ENCODE assay signal across 17 cellular contexts in the genomic region with DNA sequence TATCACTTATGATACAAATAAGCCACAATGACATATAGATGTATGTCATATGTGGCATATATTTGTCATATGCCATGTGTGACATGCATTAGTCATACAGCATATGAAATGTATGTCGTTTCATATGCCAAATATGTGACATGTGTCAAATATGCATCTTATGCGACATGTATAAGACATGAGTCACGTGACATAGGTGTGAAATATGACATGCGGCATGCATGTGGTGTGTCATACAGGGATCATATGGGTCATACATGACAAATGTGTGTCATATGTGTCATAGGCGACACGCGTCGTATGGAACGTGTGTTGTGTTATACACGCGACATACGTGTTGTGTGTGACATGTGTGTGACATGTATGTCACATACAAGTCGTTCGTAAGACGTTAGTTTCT.
A peak's percentile ranks its signal among the peaks of the same experiment; 100 is the strongest.
DNase-seq lines count a peak whose midpoint lies in the region; ATAC-seq, FAIRE-seq and TF ChIP-seq lines count a peak whose summit lies in the region.
"Had no signal": no experiment of that assay in that cellular context is flagged by ENCODE, and none has a peak within 500 bp of the region (broad histone marks: within the 10 kb centered on the region; RNA-seq: fewer than 3 reads in every experiment).

No MANE protein-coding gene starts in this region.

- TF ChIP-seq POLR2A in HCT116 (IDR thresholded peaks at IDR 0.05; ENCODE audit: borderline replicate concordance, extremely low read depth, insufficient read depth, insufficient read length), result no peak

- CTCF ChIA-PET in HCT116 (lab: Charles Lee), result no interaction called here

- DNase-seq in DMS53 (lab: John Stamatoyannopoulos, UW) (peak; percentile 11), DMS53 treated with DMSO at 0.1 percent for 48 hours (lab: John Stamatoyannopoulos, UW; ENCODE audit: unreplicated experiment) (no peak), HCT116 (ENCODE audit: low read depth, low spot score) (no peak), dermis blood vessel endothelial cell (peak; percentile 2), keratinocyte (ENCODE audit: low read depth, low spot score) (no peak), SKM-1 treated with dmso at 0.1 percent for 144 hours (lab: John Stamatoyannopoulos, UW; ENCODE audit: unreplicated experiment) (no peak), NCI-H146 (lab: John Stamatoyannopoulos, UW) (no peak), left cardiac atrium (no peak)
- DNase-seq: AML-193; CD4-positive, CD25-positive, alpha-beta regulatory T cell; DMS 273 treated with DMSO at 0.1 percent for 48 hours; DND-41; GDM1 had no signal

- no peaks in the 10 kb centered on the region for H3K9me2 ChIP-seq in HCT116 (ENCODE audit: insufficient read depth)

- H3K79me2 ChIP-seq in HCT116 (ENCODE audit: insufficient read depth, low read length) (peaks cover 30% of the 10 kb centered on the region), keratinocyte (ENCODE audit: control insufficient read depth, insufficient read depth, low read length) (peaks cover 20% of the 10 kb centered on the region)

- no peak overlapping the region for H2AFZ ChIP-seq in HCT116 (ENCODE audit: low read depth, low read length, poor library complexity, severe bottlenecking)
- no peak overlapping the region for H2AFZ ChIP-seq in keratinocyte (ENCODE audit: control insufficient read depth, low read length)

- dilution Hi-C loops in keratinocyte (cut with MboI; ENCODE audit: extremely low pct_ligation_motif_present, low sequenced_read_pairs), result no loop called here

- H3K27me3 ChIP-seq in HCT116 (ENCODE audit: insufficient read depth, low read length), result no peaks in the 10 kb centered on the region
- H3K27me3 ChIP-seq in keratinocyte (ENCODE audit: control insufficient read depth, extremely low read depth, insufficient read depth, low read length), result no peaks in the 10 kb centered on the region
- H3K27me3 ChIP-seq: BLaER1 had no signal

- TF ChIP-seq RAD21 in HCT116 (IDR thresholded peaks at IDR 0.05; ENCODE audit: low read depth), result no peak

- BruUV-seq in HCT116 (replicated peaks; lab: Mats Ljungman, UMichigan), result no TSS peak

- peak; percentile 83 for FAIRE-seq in keratinocyte (lab: Jason Lieb, UNC)
- FAIRE-seq: GM19239, H54 had no signal

- intact Hi-C loops in HCT116 (cut with micrococcal nuclease) (no loop called here), left cardiac atrium (cut with DNase I) (no loop called here)

- no peaks in the 10 kb centered on the region for H3K9me1 ChIP-seq in keratinocyte (ENCODE audit: control insufficient read depth, extremely low read depth, insufficient read depth, low read length)

- no peak for ATAC-seq in HCT116
- ATAC-seq in left cardiac atrium, result no peak

- no peak for TF ChIP-seq CTCF in HCT116 (IDR thresholded peaks at IDR 0.05 in 2 of 3, conservative IDR thresholded peaks at IDR 0.05 in 1 of 3; ENCODE audit: borderline replicate concordance in 1 of 3, insufficient read depth in 1 of 3, low read depth in 2 of 3, low read length in 2 of 3)
- no peak for TF ChIP-seq CTCF in keratinocyte (optimal IDR thresholded peaks at IDR 0.05 in 1 of 3, IDR thresholded peaks at IDR 0.05 in 1 of 3, conservative IDR thresholded peaks at IDR 0.05 in 1 of 3; ENCODE audit: extremely low read depth in 1 of 3, insufficient read depth in 2 of 3, low read length in 3 of 3)

- H3K36me3 ChIP-seq in HCT116 (ENCODE audit: control insufficient read depth in 1 of 2, insufficient read depth in 2 of 2, low read length in 2 of 2) (no peaks in the 10 kb centered on the region), keratinocyte (ENCODE audit: control insufficient read depth in 2 of 2, extremely low read depth in 1 of 2, insufficient read depth in 2 of 2, low read length in 2 of 2) (no peaks in the 10 kb centered on the region)
- H3K36me3 ChIP-seq: BLaER1 had no signal

- no peaks in the 10 kb centered on the region for H4K20me1 ChIP-seq in HCT116 (ENCODE audit: insufficient read depth)
- no peaks in the 10 kb centered on the region for H4K20me1 ChIP-seq in keratinocyte (ENCODE audit: control insufficient read depth, extremely low read depth, insufficient read depth, low read length)
- H4K20me1 ChIP-seq: BLaER1 had no signal

- H3K9me3 ChIP-seq in HCT116 (ENCODE audit: control insufficient read depth in 1 of 2, insufficient read depth in 1 of 2, low read depth in 1 of 2, low read length in 2 of 2) (peaks cover 8 to 25% of the 10 kb centered on the region in 2 experiments; a peak in 2 of 4 replicates), keratinocyte (ENCODE audit: control insufficient read depth, low read depth, low read length) (peaks cover 3% of the 10 kb centered on the region)

- RAD21 ChIA-PET in HCT116 (lab: Charles Lee; ENCODE audit: low non-redundant PET in 1 of 2, low total read pairs in 2 of 2, uncharacterized antibody in 2 of 2, unreplicated experiment in 2 of 2), result no interaction called here

- H3K4me3 ChIP-seq in HCT116 (replicated peaks in 1 of 2; ENCODE audit: low read depth in 1 of 2, low read length in 2 of 2) (no peak overlapping the region), keratinocyte (ENCODE audit: control insufficient read depth in 2 of 3, extremely low read depth in 1 of 3, insufficient read depth in 2 of 3, low read depth in 1 of 3, low read length in 3 of 3) (no peak overlapping the region)
- H3K4me3 ChIP-seq: BLaER1 had no signal

- H3K9ac ChIP-seq in HCT116 (ENCODE audit: low read length) (no peak overlapping the region), keratinocyte (ENCODE audit: control insufficient read depth, extremely low read depth, insufficient read depth, low read length) (no peak overlapping the region)
- H3K9ac ChIP-seq: BLaER1 had no signal

- POLR2A ChIA-PET in HCT116 (lab: Charles Lee), result no interaction called here

- 0 out of 2 replicates have a peak overlapping the region, but pooled peaks have one; percentile 10 for H3K27ac ChIP-seq in HCT116 (ENCODE audit: low read depth, low read length)
- no peak overlapping the region for H3K27ac ChIP-seq in keratinocyte (ENCODE audit: control insufficient read depth, insufficient read depth, low read length)
- H3K27ac ChIP-seq: 22Rv1, BLaER1 had no signal

- H3K4me1 ChIP-seq in HCT116 (ENCODE audit: control insufficient read depth in 1 of 2, insufficient read depth in 2 of 2, low read length in 2 of 2) (peaks cover 0 to 9% of the 10 kb centered on the region in 2 experiments; a peak in 1 of 4 replicates), keratinocyte (ENCODE audit: control insufficient read depth, extremely low read depth, insufficient read depth, low read length) (peaks cover 3% of the 10 kb centered on the region)
- H3K4me1 ChIP-seq: BLaER1 had no signal

- H3K4me2 ChIP-seq in HCT116 (ENCODE audit: low read length) (no peak overlapping the region), keratinocyte (ENCODE audit: control insufficient read depth, extremely low read depth, insufficient read depth, low read depth, low read length) (no peak overlapping the region)
- H3K4me2 ChIP-seq: BLaER1 had no signal

TF ChIP-seq in HCT116, 20 proteins besides CTCF, POLR2A, EP300 and RAD21:
- no peak for TF ChIP-seq YY1 (IDR thresholded peaks at IDR 0.05; ENCODE audit: extremely low read depth, insufficient replicate concordance, low read depth, low read length)

Comparison
In these comparisons a context has a peak if more than half of its experiments do, and no peak if none do; other contexts are left out.
1. DNase-seq: peak in DMS53 (single experiment) and dermis blood vessel endothelial cell (single experiment); none in DMS53 treated with DMSO at 0.1 percent for 48 hours (single experiment), HCT116 (single experiment), keratinocyte (single experiment), SKM-1 treated with dmso at 0.1 percent for 144 hours (single experiment), NCI-H146 (single experiment) and left cardiac atrium (single experiment).